1 cellular context compared by ENCODE assay signal in genomic region chr11:19907008-19907579, GRCh38.
TF ChIP-seq lines count a peak whose summit lies in the region.

No MANE protein-coding gene starts in this region.

TF ChIP-seq in GM12878, 131 proteins besides CTCF, POLR2A, EP300 and RAD21 (continued from another document and continues in another):
- TF ChIP-seq E2F4 (IDR thresholded peaks at IDR 0.05; ENCODE audit: low read depth, low read length) (no peak), POU2F2 (IDR thresholded peaks at IDR 0.05; ENCODE audit: borderline replicate concordance, low read depth, low read length) (no peak), MAX (IDR thresholded peaks at IDR 0.05; ENCODE audit: low read depth, low read length) (no peak), SMAD1 (IDR thresholded peaks at IDR 0.05; ENCODE audit: low read depth, partially characterized antibody) (no peak), CBX3 (IDR thresholded peaks at IDR 0.05; ENCODE audit: borderline replicate concordance, low read depth) (no peak), E4F1 (IDR thresholded peaks at IDR 0.05; ENCODE audit: borderline replicate concordance, partially characterized antibody) (no peak), FOXM1 (IDR thresholded peaks at IDR 0.05; ENCODE audit: low read depth, low read length) (peak; percentile 60; the same call in 1 of the 2 replicates), SIX5 (IDR thresholded peaks at IDR 0.05; ENCODE audit: low read depth, low read length, severe bottlenecking) (no peak), ZSCAN29 (IDR thresholded peaks at IDR 0.05) (no peak), NKRF (conservative IDR thresholded peaks at IDR 0.05) (no peak), MYB (IDR thresholded peaks at IDR 0.05; ENCODE audit: borderline replicate concordance, low read depth, low read length) (no peak), JUND (IDR thresholded peaks at IDR 0.05; ENCODE audit: low read depth, low read length) (no peak), IKZF2 (IDR thresholded peaks at IDR 0.05) (peak; percentile 62 to 74), ATF7 (IDR thresholded peaks at IDR 0.05; ENCODE audit: low read depth) (no peak; the same call in 1 of the 2 replicates), ZNF687 (IDR thresholded peaks at IDR 0.05) (no peak), SMC3 (IDR thresholded peaks at IDR 0.05; ENCODE audit: borderline replicate concordance, low read length) (no peak), MEF2A (IDR thresholded peaks at IDR 0.05; ENCODE audit: insufficient read depth, low read depth, low read length) (0 out of 2 replicates have a peak, but pooled peaks have one; percentile 51), PAX8 (IDR thresholded peaks at IDR 0.05) (no peak), YBX1 (IDR thresholded peaks at IDR 0.05) (no peak), E2F8 (IDR thresholded peaks at IDR 0.05; ENCODE audit: low read depth, partially characterized antibody) (no peak), SREBF2 (IDR thresholded peaks at IDR 0.05; ENCODE audit: low read length) (no peak), ZBTB4 (CRISPR knock-in tag; IDR thresholded peaks at IDR 0.05) (no peak), MLLT1 (IDR thresholded peaks at IDR 0.05) (no peak), EED (IDR thresholded peaks at IDR 0.05; ENCODE audit: low read depth) (peak; percentile 69), PRDM15 (CRISPR knock-in tag; IDR thresholded peaks at IDR 0.05) (no peak), ATF3 (IDR thresholded peaks at IDR 0.05; ENCODE audit: borderline replicate concordance, extremely low read depth, low read depth, low read length) (no peak), TAF1 (IDR thresholded peaks at IDR 0.05; ENCODE audit: borderline replicate concordance, low read depth, low read length) (no peak), PBX3 (IDR thresholded peaks at IDR 0.05; ENCODE audit: insufficient replicate concordance, low read depth, low read length) (no peak), FOXK2 (IDR thresholded peaks at IDR 0.05) (no peak), MXI1 (IDR thresholded peaks at IDR 0.05; ENCODE audit: low read depth, low read length) (no peak), NR2C1 (IDR thresholded peaks at IDR 0.05) (no peak), ZNF384 (IDR thresholded peaks at IDR 0.05; ENCODE audit: borderline replicate concordance, low read depth, low read length) (no peak)
